In the genomic region with DNA sequence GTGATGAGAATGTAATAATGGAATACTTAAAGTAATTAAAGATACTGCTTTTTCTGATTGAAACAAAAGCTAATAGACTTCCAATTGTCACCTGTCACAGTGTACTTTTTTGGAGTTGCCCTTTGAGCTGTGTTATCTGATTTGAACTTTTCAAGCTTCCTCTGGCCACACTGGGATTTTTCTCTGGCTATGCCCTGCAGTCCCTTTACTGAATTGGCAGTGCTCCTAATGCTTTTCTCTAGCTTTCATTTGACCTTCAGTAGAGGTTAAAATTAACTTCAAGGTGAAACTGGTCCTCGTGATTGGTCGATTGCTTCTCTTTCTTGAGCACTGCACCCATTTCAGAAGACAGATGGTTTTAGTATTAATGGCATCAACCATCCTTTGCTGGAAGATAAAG, we compare ENCODE assay signal across 26 cellular contexts.
DNase-seq lines count a peak whose midpoint lies in the region; ATAC-seq, FAIRE-seq and TF ChIP-seq lines count a peak whose summit lies in the region.
"Had no signal": no experiment of that assay in that cellular context is flagged by ENCODE, and none has a peak within 500 bp of the region (broad histone marks: within the 10 kb centered on the region; RNA-seq: fewer than 3 reads in every experiment).

No MANE protein-coding gene starts in this region.

- no peak overlapping the region for H3K27ac Mint-ChIP-seq in astrocyte (ENCODE audit: unreplicated experiment)
- H3K27ac Mint-ChIP-seq: activated naive CD4-positive, alpha-beta T cell treated with anti-CD3 and anti-CD28 coated beads, Interleukin-2, amount 50 U/mL, for 24 hours; stimulated activated naive B cell treated with anti-CD40 and anti-IgM and Interleukin-4, amounts not matched to agents 10 μg/mL and 1 μg/mL and 100 μg/mL, for 72 hours had no signal

- H3K4me1 Mint-ChIP-seq in astrocyte (ENCODE audit: low read depth, unreplicated experiment) = peaks cover 11% of the 10 kb centered on the region

- peak; percentile 47; the same call in 1 of the 3 replicates for ATAC-seq in HepG2
- no peak for ATAC-seq in HG03457 (IDR thresholded peaks at IDR 0.05; ENCODE audit: unreplicated experiment)
- ATAC-seq in HG03432 (IDR thresholded peaks at IDR 0.05; ENCODE audit: unreplicated experiment) = no peak

- peaks cover 21% of the 10 kb centered on the region for H3K79me2 ChIP-seq in GM23248 (ENCODE audit: insufficient read depth)
- H3K79me2 ChIP-seq in astrocyte (ENCODE audit: insufficient read depth, low read length) = no peaks in the 10 kb centered on the region
- H3K79me2 ChIP-seq in HepG2 (ENCODE audit: insufficient read depth, low read length) = no peaks in the 10 kb centered on the region

- H2AFZ ChIP-seq in GM23248 (peak overlapping the region; percentile 58), astrocyte (ENCODE audit: low read depth, low read length) (no peak overlapping the region), HepG2 (ENCODE audit: low read length) (no peak overlapping the region)

- TF ChIP-seq CTCF in astrocyte (IDR thresholded peaks at IDR 0.05; ENCODE audit: insufficient read depth, low read depth, low read length) (no peak), HepG2 (CRISPR knock-in tag; IDR thresholded peaks at IDR 0.05) (no peak), sigmoid colon (IDR thresholded peaks at IDR 0.05) (no peak)

- peaks cover under 1% of the 10 kb centered on the region for H3K27me3 Mint-ChIP-seq in astrocyte (ENCODE audit: low read depth, unreplicated experiment)
- H3K27me3 Mint-ChIP-seq: activated naive CD4-positive, alpha-beta T cell treated with anti-CD3 and anti-CD28 coated beads, Interleukin-2, amount 50 U/mL, for 24 hours; naive B cell; stimulated activated naive B cell treated with anti-CD40 and anti-IgM and Interleukin-4, amounts not matched to agents 10 μg/mL and 1 μg/mL and 100 μg/mL, for 72 hours had no signal

- TF ChIP-seq POLR2A in HepG2 (IDR thresholded peaks at IDR 0.05; ENCODE audit: insufficient read depth in 1 of 2, low read depth in 2 of 2, low read length in 2 of 2) (no peak), sigmoid colon (IDR thresholded peaks at IDR 0.05) (no peak)

- no peaks in the 10 kb centered on the region for H3K9me3 Mint-ChIP-seq in astrocyte (ENCODE audit: unreplicated experiment)
- H3K9me3 Mint-ChIP-seq: activated naive CD4-positive, alpha-beta T cell treated with anti-CD3 and anti-CD28 coated beads, Interleukin-2, amount 50 U/mL, for 24 hours had no signal

- no peaks in the 10 kb centered on the region for H3K9me2 ChIP-seq in GM23248 (ENCODE audit: insufficient read depth)

- FAIRE-seq in astrocyte (lab: Jason Lieb, UNC) (peak; percentile 49), HepG2 (lab: Jason Lieb, UNC) (peak; percentile 61)

- TF ChIP-seq EP300 in HepG2 (IDR thresholded peaks at IDR 0.05; ENCODE audit: low read depth in 2 of 2, low read length in 2 of 2) (no peak), HepG2 (CRISPR knock-in tag; IDR thresholded peaks at IDR 0.05; ENCODE audit: borderline replicate concordance) (no peak), sigmoid colon (IDR thresholded peaks at IDR 0.05) (no peak)

- intact Hi-C loops in HepG2 (cut with micrococcal nuclease; ENCODE audit: unreplicated experiment) (no loop called here), sigmoid colon (cut with DNase I) (loop anchor here (5.0 to 10.0 kb wide), 5 partner anchors 216 to 336 kb away; partner anchors contain the start of gene UBE2N)

- CTCF ChIA-PET in HepG2 (lab: Yijun Ruan, JAX; ENCODE audit: low intra/inter-chr PET ratio, low total read pairs) = no interaction called here

- H3F3A ChIP-seq in GM23248 (ENCODE audit: insufficient read depth) = peaks cover 20% of the 10 kb centered on the region

- H3K36me3 Mint-ChIP-seq in astrocyte (ENCODE audit: low read depth, unreplicated experiment) = no peaks in the 10 kb centered on the region
- H3K36me3 Mint-ChIP-seq: activated naive CD4-positive, alpha-beta T cell treated with anti-CD3 and anti-CD28 coated beads, Interleukin-2, amount 50 U/mL, for 24 hours had no signal

- H3K27ac ChIP-seq in GM23248 (peak overlapping the region; percentile 31; the same call in 1 of the 2 replicates), astrocyte (ENCODE audit: low read depth, low read length) (no peak overlapping the region), HepG2 (ENCODE audit: extremely low read length, insufficient read depth, low read length) (no peak overlapping the region), sigmoid colon (peak overlapping the region; percentile 60 to 77 (median 68))
- H3K27ac ChIP-seq: BLaER1, epithelial cell of prostate had no signal

- WGBS in GM23248 (ENCODE audit: low coverage in 1 of 2, low lambda C conversion rate in 2 of 2, missing lambda C conversion rate in 2 of 2), 2 experiments = 96 to 98% methylated on average over 2 of the region's 2 CpGs
- 8% methylated on average over 2 of the region's 2 CpGs for WGBS in HepG2 (ENCODE audit: low lambda C conversion rate)
- WGBS in sigmoid colon, 2 donors = 76 to 86% methylated on average over 2 of the region's 2 CpGs

- H4K20me1 ChIP-seq in GM23248 (ENCODE audit: insufficient read depth) (no peaks in the 10 kb centered on the region), astrocyte (ENCODE audit: insufficient read depth, low read length) (no peaks in the 10 kb centered on the region), HepG2 (ENCODE audit: insufficient read depth, low read length) (no peaks in the 10 kb centered on the region)
- H4K20me1 ChIP-seq: BLaER1 had no signal

- H3K4me2 ChIP-seq in GM23248 (ENCODE audit: unreplicated experiment) = peak overlapping the region; percentile 23
- H3K4me2 ChIP-seq in astrocyte (ENCODE audit: low read length) = no peak overlapping the region
- no peak overlapping the region for H3K4me2 ChIP-seq in HepG2 (ENCODE audit: low read depth, low read length)
- H3K4me2 ChIP-seq: BLaER1 had no signal

- in situ Hi-C loops in GM23248 (cut with MboI) (no loop called here), HepG2 (cut with HindIII; ENCODE audit: extremely low pct_ligation_motif_present, low pct_unique_long_range_greater_than_20kb) (no loop called here)

- POLR2A ChIA-PET in HepG2 (lab: Yijun Ruan, JAX) = no interaction called here

- H3K27me3 ChIP-seq in GM23248 (replicated peaks; ENCODE audit: insufficient read depth) (no peaks in the 10 kb centered on the region), astrocyte (ENCODE audit: insufficient read depth, low read length) (no peaks in the 10 kb centered on the region), HepG2 (ENCODE audit: control insufficient read depth in 1 of 2, insufficient read depth in 2 of 2, low read length in 2 of 2) (no peaks in the 10 kb centered on the region), sigmoid colon (no peaks in the 10 kb centered on the region)
- H3K27me3 ChIP-seq: BLaER1 had no signal

- BruUV-seq in HepG2 (replicated peaks; lab: Mats Ljungman, UMichigan) = no TSS peak

- H3K36me3 ChIP-seq in GM23248 (ENCODE audit: low read depth) = no peaks in the 10 kb centered on the region
- H3K36me3 ChIP-seq in astrocyte (ENCODE audit: insufficient read depth, low read length) = no peaks in the 10 kb centered on the region
- no peaks in the 10 kb centered on the region for H3K36me3 ChIP-seq in HepG2 (replicated peaks in 1 of 2; ENCODE audit: control insufficient read depth in 1 of 2, insufficient read depth in 2 of 2, low read length in 2 of 2)
- no peaks in the 10 kb centered on the region for H3K36me3 ChIP-seq in sigmoid colon
- H3K36me3 ChIP-seq: BLaER1, thoracic aorta had no signal

- H3K9me3 ChIP-seq in GM23248 (ENCODE audit: low read depth) = no peaks in the 10 kb centered on the region
- H3K9me3 ChIP-seq in astrocyte (ENCODE audit: insufficient read depth, low read depth, low read length) = no peaks in the 10 kb centered on the region
- no peaks in the 10 kb centered on the region for H3K9me3 ChIP-seq in HepG2 (ENCODE audit: low read length)
- H3K9me3 ChIP-seq in sigmoid colon = no peaks in the 10 kb centered on the region
- H3K9me3 ChIP-seq: BLaER1, Caco-2, thoracic aorta had no signal

- H3K4me3 Mint-ChIP-seq in astrocyte (ENCODE audit: unreplicated experiment) = no peak overlapping the region
- H3K4me3 Mint-ChIP-seq: activated naive CD4-positive, alpha-beta T cell treated with anti-CD3 and anti-CD28 coated beads, Interleukin-2, amount 50 U/mL, for 24 hours; naive B cell; stimulated activated naive B cell treated with anti-CD40 and anti-IgM and Interleukin-4, amounts not matched to agents 10 μg/mL and 1 μg/mL and 100 μg/mL, for 72 hours had no signal

- H3K9ac ChIP-seq in GM23248 (no peak overlapping the region), astrocyte (ENCODE audit: low read length) (no peak overlapping the region), HepG2 (ENCODE audit: insufficient read depth, low read depth, low read length) (no peak overlapping the region)
- H3K9ac ChIP-seq: BLaER1 had no signal

- DNase-seq in GM23248 = no peak
- DNase-seq in astrocyte (ENCODE audit: low read depth) = no peak
- no peak for DNase-seq in HepG2 (ENCODE audit: low spot score)
- no peak for DNase-seq in sigmoid colon
- DNase-seq in NCI-H2081 (lab: John Stamatoyannopoulos, UW) = no peak
- no peak for DNase-seq in OCI-M1 (lab: John Stamatoyannopoulos, UW)
- DNase-seq: activated CD4-positive, alpha-beta T cell treated with anti-CD3 and anti-CD28 coated beads, Interleukin-2, amount 50 U/mL, for 4 hours; activated CD8-positive, alpha-beta memory T cell treated with anti-CD3 and anti-CD28 coated beads, Interleukin-2, amount 50 U/mL, for 4 hours; Caco-2; DMS79 treated with DMSO at 0.1 percent for 48 hours; H7; islet precursor cell; mammary epithelial cell; naive B cell; NCI-H187 treated with DMSO at 0.1 percent for 48 hours; RPMI8226; stimulated activated CD4-positive, alpha-beta T cell treated with anti-CD3 and anti-CD28 coated beads, Interleukin-4, amount 100 ng/mL, for 24 hours; stimulated activated naive B cell treated with anti-CD40 and anti-IgM and Interleukin-4, amounts not matched to agents 10 μg/mL and 1 μg/mL and 100 μg/mL, for 72 hours; T-helper 2 cell had no signal

- H3K4me3 ChIP-seq in GM23248 = no peak overlapping the region
- H3K4me3 ChIP-seq in astrocyte (ENCODE audit: insufficient read depth, low read depth, low read length) = no peak overlapping the region
- no peak overlapping the region for H3K4me3 ChIP-seq in HepG2 (replicated peaks in 1 of 3; ENCODE audit: insufficient read depth in 1 of 3, low read depth in 2 of 3, low read length in 3 of 3)
- H3K4me3 ChIP-seq in sigmoid colon = no peak overlapping the region
- H3K4me3 ChIP-seq: BLaER1, SK-N-MC had no signal

- no peak for TF ChIP-seq RAD21 in HepG2 (CRISPR knock-in tag; IDR thresholded peaks at IDR 0.05)

- H3K4me1 ChIP-seq in GM23248 (ENCODE audit: insufficient read depth) (peaks cover 35% of the 10 kb centered on the region), astrocyte (ENCODE audit: insufficient read depth, low read length) (peaks cover 2% of the 10 kb centered on the region), HepG2 (ENCODE audit: insufficient read depth, low read length) (peaks cover 33% of the 10 kb centered on the region), sigmoid colon (peaks cover 0 to 51% (median 25%) of the 10 kb centered on the region in 4 donors)

TF ChIP-seq in HepG2, 621 proteins besides CTCF, POLR2A, EP300 and RAD21 (continues in another document):
- TF ChIP-seq SOX13 (IDR thresholded peaks at IDR 0.05) = no peak
- TF ChIP-seq SOX13 (CRISPR knock-in tag; conservative IDR thresholded peaks at IDR 0.05 in 1 of 2, IDR thresholded peaks at IDR 0.05 in 1 of 2) = peak in 1 of 2 experiments; percentile 20; a peak in 1 of 4 replicates
- no peak for TF ChIP-seq TRIM24 (CRISPR knock-in tag; IDR thresholded peaks at IDR 0.05)
- peak; percentile 54 for TF ChIP-seq HNF4A (CRISPR knock-in tag; IDR thresholded peaks at IDR 0.05)

Comparison
In these comparisons a context has a peak if more than half of its experiments do, and no peak if none do; other contexts are left out.
1. H3K27ac ChIP-seq: peak in GM23248 (single experiment) and sigmoid colon (4 of 4); none in astrocyte (single experiment) and HepG2 (single experiment).